In genomic region chr5:30237189-30237588, GRCh38 we compare ENCODE assay signal across 31 cellular contexts.
A peak's percentile ranks its signal among the peaks of the same experiment; 100 is the strongest.
DNase-seq lines count a peak whose midpoint lies in the region; ATAC-seq, FAIRE-seq and TF ChIP-seq lines count a peak whose summit lies in the region.
"Had no signal": no experiment of that assay in that cellular context is flagged by ENCODE, and none has a peak within 500 bp of the region (broad histone marks: within the 10 kb centered on the region; RNA-seq: fewer than 3 reads in every experiment).

No MANE protein-coding gene starts in this region.

- no peak overlapping the region for H4K5ac ChIP-seq in H1 (ENCODE audit: insufficient read length, low read depth, low read length)

- BruUV-seq in PC-3 (replicated peaks; lab: Mats Ljungman, UMichigan) = no TSS peak

- H3K36me3 ChIP-seq in PC-3 (ENCODE audit: low read depth, low read length) (no peaks in the 10 kb centered on the region), H1 (ENCODE audit: control insufficient read depth in 2 of 4, insufficient read depth in 4 of 4, low read length in 3 of 4) (no peaks in the 10 kb centered on the region), upper lobe of right lung (no peaks in the 10 kb centered on the region)
- H3K36me3 ChIP-seq: BE2C; BLaER1; BLaER1 treated with 17β-estradiol and CSF1 and Interleukin-3, amounts not matched to agents 10 nM and 100 nM had no signal

- H3K14ac ChIP-seq in H1 (ENCODE audit: insufficient read length) = no peak overlapping the region

- no peaks in the 10 kb centered on the region for H3K9me3 ChIP-seq in PC-3 (ENCODE audit: low read length)
- no peaks in the 10 kb centered on the region for H3K9me3 ChIP-seq in H1 (ENCODE audit: insufficient read depth in 2 of 2, low read depth in 1 of 2, low read length in 1 of 2)
- H3K9me3 ChIP-seq in upper lobe of right lung = no peaks in the 10 kb centered on the region
- H3K9me3 ChIP-seq: A549; BE2C; BLaER1; BLaER1 treated with 17β-estradiol and CSF1 and Interleukin-3, amounts not matched to agents 10 nM and 100 nM had no signal

- TF ChIP-seq CTCF in PC-3 (conservative IDR thresholded peaks at IDR 0.05; ENCODE audit: low read depth, low read length) = no peak
- TF ChIP-seq CTCF in H1 (IDR thresholded peaks at IDR 0.05; ENCODE audit: control extremely low read depth in 1 of 3, insufficient read depth in 1 of 3, low read depth in 1 of 3, low read length in 3 of 3) = no peak
- no peak for TF ChIP-seq CTCF in upper lobe of right lung (IDR thresholded peaks at IDR 0.05)

- H2AK5ac ChIP-seq in H1 (ENCODE audit: low read depth, low read length) = no peak overlapping the region

- H3F3A ChIP-seq in PC-3 (ENCODE audit: low read length, unreplicated experiment) = no peaks in the 10 kb centered on the region

- no peak overlapping the region for H3K18ac ChIP-seq in H1 (ENCODE audit: extremely low read depth, low read length)

- H3K4me1 ChIP-seq in PC-3 (ENCODE audit: insufficient read depth, low read length) (peaks cover 6% of the 10 kb centered on the region), H1 (replicated peaks in 1 of 4; ENCODE audit: control insufficient read depth in 3 of 4, insufficient read depth in 4 of 4, low read length in 3 of 4) (peaks cover 0 to 8% (median 5%) of the 10 kb centered on the region in 4 experiments; a peak in 5 of 7 replicates), upper lobe of right lung (no peaks in the 10 kb centered on the region)
- H3K4me1 ChIP-seq: A549; BE2C; BLaER1; BLaER1 treated with 17β-estradiol and CSF1 and Interleukin-3, amounts not matched to agents 10 nM and 100 nM had no signal

- WGBS in H1 (ENCODE audit: extremely low coverage in 1 of 2, insufficient coverage in 1 of 2, insufficient read length in 1 of 2, insufficient replicate concordance in 2 of 2, low coverage in 1 of 2, low lambda C conversion rate in 2 of 2, missing lambda C conversion rate in 1 of 2), 2 experiments = 92% methylated on average over 2 of the region's 2 CpGs; no CpG with 5 or more reads in 1 of the 2 experiments

- TF ChIP-seq RAD21 in H1 (IDR thresholded peaks at IDR 0.05 in 1 of 2, conservative IDR thresholded peaks at IDR 0.05 in 1 of 2; ENCODE audit: low read depth in 2 of 2, low read length in 2 of 2) = no peak

- H3K4me2 ChIP-seq in PC-3 (ENCODE audit: low read length) = no peak overlapping the region
- H3K4me2 ChIP-seq in H1 (ENCODE audit: insufficient read depth in 1 of 2, low read depth in 2 of 2, low read length in 2 of 2) = no peak overlapping the region
- H3K4me2 ChIP-seq: A549; BLaER1; BLaER1 treated with 17β-estradiol and CSF1 and Interleukin-3, amounts not matched to agents 10 nM and 100 nM had no signal

- H2AFZ ChIP-seq in PC-3 (ENCODE audit: low read length) (peak overlapping the region; percentile 25; the same call in 1 of the 2 replicates), H1 (ENCODE audit: low read length) (0 out of 2 replicates have a peak overlapping the region, but pooled peaks have one; percentile 29)

- ATAC-seq in PC-3 (peak; percentile 84), upper lobe of right lung (no peak)
- ATAC-seq: A549; CD8-positive, alpha-beta T cell had no signal

- H3K4me3 ChIP-seq in PC-3 (ENCODE audit: low read length) (no peak overlapping the region), H1 (ENCODE audit: extremely low read depth in 1 of 4, insufficient read depth in 2 of 4, low read depth in 3 of 4, low read length in 4 of 4) (no peak overlapping the region), upper lobe of right lung (no peak overlapping the region)
- H3K4me3 ChIP-seq: A549; BLaER1; BLaER1 treated with 17β-estradiol and CSF1 and Interleukin-3, amounts not matched to agents 10 nM and 100 nM had no signal

- FAIRE-seq in H1 (lab: Jason Lieb, UNC) = no peak
- FAIRE-seq: A204.1, A549, D721Med had no signal

- H3K23me2 ChIP-seq in H1 (ENCODE audit: low read depth, low read length) = no peaks in the 10 kb centered on the region

- DNase-seq in PC-3 (peak; percentile 76), H1 (ENCODE audit: low read depth in 1 of 2, low spot score in 2 of 2) (no peak), upper lobe of right lung (no peak)
- DNase-seq in activated CD4-positive, alpha-beta T cell treated with anti-CD3 and anti-CD28 coated beads, Interleukin-2, amount 50 U/mL, for 4 hours = no peak
- DNase-seq: 8988T; ACHN; AML-193; BE2C; C1 segment of cervical spinal cord; Caco-2; Calu3; CD4-positive, alpha-beta memory T cell; CD4-positive, alpha-beta T cell; CD4-positive, CD25-positive, alpha-beta regulatory T cell; CD8-positive, alpha-beta memory T cell; CD8-positive, alpha-beta T cell; COR-L47; DMS 273 treated with DMSO at 0.1 percent for 48 hours; DMS153; DMS53; DMS79; DMS79 treated with DMSO at 0.1 percent for 48 hours; DND-41; EL had no signal

- CTCF ChIA-PET in PC-3 (lab: Charles Lee) = no interaction called here
- CTCF ChIA-PET in H1 (lab: Charles Lee; ENCODE audit: partially characterized antibody) = no interaction called here

- no peak overlapping the region for H2BK20ac ChIP-seq in H1 (ENCODE audit: low read length)

- H3K9me2 ChIP-seq in PC-3 (replicated peaks; ENCODE audit: low read length) = no peaks in the 10 kb centered on the region

- no peak for TF ChIP-seq POLR2A in H1 (IDR thresholded peaks at IDR 0.05; ENCODE audit: control extremely low read depth in 1 of 2, low read depth in 2 of 2, low read length in 2 of 2)

- H4K8ac ChIP-seq in H1 (ENCODE audit: extremely low read depth, insufficient read depth, low read length) = no peak overlapping the region

- peak overlapping the region; percentile 41 for H3K27ac ChIP-seq in PC-3 (ENCODE audit: low read length)
- H3K27ac ChIP-seq in H1 (ENCODE audit: low read depth, low read length) = no peak overlapping the region
- H3K27ac ChIP-seq in upper lobe of right lung = no peak overlapping the region
- H3K27ac ChIP-seq: 22Rv1; A549; BLaER1; BLaER1 treated with 17β-estradiol and CSF1 and Interleukin-3, amounts not matched to agents 10 nM and 100 nM; C4-2B had no signal

- intact Hi-C loops in PC-3 (cut with micrococcal nuclease) = no loop called here
- intact Hi-C loops in upper lobe of right lung (cut with DNase I) = no loop called here

- H4K20me1 ChIP-seq in PC-3 (ENCODE audit: low read length) = no peaks in the 10 kb centered on the region
- no peaks in the 10 kb centered on the region for H4K20me1 ChIP-seq in H1 (replicated peaks in 1 of 2; ENCODE audit: control insufficient read depth in 1 of 2, insufficient read depth in 2 of 2, low read length in 2 of 2)
- H4K20me1 ChIP-seq: BLaER1; BLaER1 treated with 17β-estradiol and CSF1 and Interleukin-3, amounts not matched to agents 10 nM and 100 nM had no signal

- H2BK5ac ChIP-seq in H1 (ENCODE audit: low read depth, low read length) = no peak overlapping the region

- no peak overlapping the region for H3K23ac ChIP-seq in H1 (ENCODE audit: insufficient read length)

- H3K9ac ChIP-seq in PC-3 (ENCODE audit: low read length) (no peak overlapping the region), H1 (replicated peaks in 1 of 4; ENCODE audit: extremely low read depth in 1 of 4, low read depth in 3 of 4, low read length in 3 of 4) (no peak overlapping the region)
- H3K9ac ChIP-seq: BLaER1; BLaER1 treated with 17β-estradiol and CSF1 and Interleukin-3, amounts not matched to agents 10 nM and 100 nM had no signal

- H3K79me2 ChIP-seq in PC-3 (ENCODE audit: low read length) (no peaks in the 10 kb centered on the region), H1 (ENCODE audit: control insufficient read depth in 1 of 2, insufficient read depth in 2 of 2, low read length in 2 of 2) (no peaks in the 10 kb centered on the region)

- H2BK15ac ChIP-seq in H1 (ENCODE audit: low read length) = no peak overlapping the region

- H3K27me3 ChIP-seq in PC-3 (ENCODE audit: low read length) = no peaks in the 10 kb centered on the region
- no peaks in the 10 kb centered on the region for H3K27me3 ChIP-seq in H1 (replicated peaks in 1 of 4; ENCODE audit: control insufficient read depth in 3 of 4, extremely low read depth in 1 of 4, insufficient read depth in 3 of 4, low read length in 3 of 4)
- no peaks in the 10 kb centered on the region for H3K27me3 ChIP-seq in upper lobe of right lung
- H3K27me3 ChIP-seq: BE2C; BLaER1; BLaER1 treated with 17β-estradiol and CSF1 and Interleukin-3, amounts not matched to agents 10 nM and 100 nM had no signal

- TF ChIP-seq EP300 in H1 (IDR thresholded peaks at IDR 0.05; ENCODE audit: borderline replicate concordance in 1 of 2, low read depth in 2 of 2, low read length in 2 of 2) = no peak

- H3K56ac ChIP-seq in H1 (replicated peaks; ENCODE audit: insufficient read length, low read depth, low read length) = no peak overlapping the region

- H3K4ac ChIP-seq in H1 (replicated peaks; ENCODE audit: insufficient read length, low read depth, low read length) = no peak overlapping the region

- no peak overlapping the region for H2BK12ac ChIP-seq in H1 (ENCODE audit: low read depth, low read length)

- H2BK120ac ChIP-seq in H1 (replicated peaks; ENCODE audit: low read depth, low read length) = no peak overlapping the region

- no peak overlapping the region for H4K91ac ChIP-seq in H1 (replicated peaks; ENCODE audit: insufficient read length, low read length)

- no peaks in the 10 kb centered on the region for H3K79me1 ChIP-seq in H1 (ENCODE audit: low read depth, low read length)

- POLR2A ChIA-PET in PC-3 (lab: Charles Lee; ENCODE audit: unreplicated experiment) = no interaction called here
- POLR2A ChIA-PET in H1 (lab: Charles Lee; ENCODE audit: partially characterized antibody) = no interaction called here

TF ChIP-seq in H1, 55 proteins besides CTCF, POLR2A, EP300 and RAD21 (continues in another document):
- no peak for TF ChIP-seq JUN (IDR thresholded peaks at IDR 0.05; ENCODE audit: low read depth, low read length)
- TF ChIP-seq ATF2 (IDR thresholded peaks at IDR 0.05; ENCODE audit: low read length) = no peak
- TF ChIP-seq NANOG (IDR thresholded peaks at IDR 0.05; ENCODE audit: insufficient read depth, low read depth, low read length, poor library complexity, severe bottlenecking) = no peak
- no peak for TF ChIP-seq TCF12 (IDR thresholded peaks at IDR 0.05; ENCODE audit: low read depth, low read length)
- TF ChIP-seq ASH2L (IDR thresholded peaks at IDR 0.05; ENCODE audit: low read length) = no peak
- TF ChIP-seq CREB1 (IDR thresholded peaks at IDR 0.05) = no peak
